35 cellular contexts compared by ENCODE assay signal in genomic region chr15:99312228-99312627, GRCh38.
"Had no signal": no experiment of that assay in that cellular context is flagged by ENCODE, and none has a peak within 500 bp of the region (broad histone marks: within the 10 kb centered on the region; RNA-seq: fewer than 3 reads in every experiment).

No MANE protein-coding gene starts in this region.

- DNase-seq: Karpas-422, Kasumi-1, MG63, MM.1S, MV-4-11, NCI-H1048, NCI-H1092, NCI-H1092 treated with DMSO at 0.1 percent for 48 hours, NCI-H1105, NCI-H1105 treated with DMSO at 0.1 percent for 48 hours, NCI-H1417, NCI-H1417 treated with DMSO at 0.1 percent for 48 hours, NCI-H1436, NCI-H1436 treated with DMSO at 0.1 percent for 48 hours, NCI-H146, NCI-H1694, NCI-H1694 treated with DMSO at 0.1 percent for 48 hours, NCI-H187, NCI-H187 treated with DMSO at 0.1 percent for 48 hours, NCI-H1930, NCI-H2029, NCI-H2029 treated with DMSO at 0.1 percent for 48 hours, NCI-H2081, NCI-H2081 treated with DMSO at 0.1 percent for 48 hours, NCI-H2107, NCI-H2171, NCI-H2171 treated with DMSO at 0.1 percent for 48 hours, NCI-H2227 treated with DMSO at 0.1 percent for 48 hours, NCI-H226, NCI-H345, NCI-H446, NCI-H446 treated with DMSO at 0.1 percent for 48 hours, NCI-H510A, NCI-H510A treated with DMSO at 0.1 percent for 48 hours had no signal

- H3K27me3 ChIP-seq: MG63 had no signal

- H3K4me2 ChIP-seq: KMS-11 had no signal

- H3K36me3 ChIP-seq: MG63 had no signal

- H3K9ac ChIP-seq: KMS-11 had no signal

- H3K4me3 ChIP-seq: MG63 had no signal

- H3K27ac ChIP-seq: KMS-11 had no signal
